In the genomic region with DNA sequence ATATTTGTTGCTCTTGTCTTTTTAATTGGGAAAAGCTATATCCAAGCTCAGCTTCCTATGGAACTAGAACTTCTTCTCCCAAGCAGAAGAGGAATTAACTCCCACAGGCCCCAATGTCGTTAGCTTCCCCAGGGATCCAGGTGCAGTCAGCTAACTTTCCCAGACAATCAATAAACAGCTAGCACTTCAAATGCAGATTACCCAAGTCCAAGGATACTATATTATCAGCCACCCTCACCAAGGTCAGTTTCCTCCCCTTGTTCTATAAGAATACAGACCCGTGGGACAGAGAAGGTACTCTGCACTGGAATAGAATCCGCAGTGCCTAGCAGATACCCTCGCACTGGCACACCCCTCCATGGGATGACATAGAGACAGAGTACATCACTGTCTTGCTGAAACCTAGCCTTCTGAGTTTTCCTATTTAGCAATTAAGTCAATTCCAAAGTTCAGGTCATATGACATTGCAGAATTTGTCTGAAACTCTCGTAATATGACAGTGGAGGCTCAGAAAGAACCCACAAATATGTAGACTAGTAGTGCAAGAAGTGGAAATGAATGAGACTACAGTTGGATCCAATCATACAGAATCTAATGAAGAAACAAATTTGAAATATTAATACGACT, we compare ENCODE assay signal across 1 cellular context.
TF ChIP-seq lines count a peak whose summit lies in the region.

No MANE protein-coding gene starts in this region.

TF ChIP-seq in WTC11, 78 proteins besides CTCF, POLR2A, EP300 and RAD21 (continued from another document):
- TF ChIP-seq, protein P1, sequence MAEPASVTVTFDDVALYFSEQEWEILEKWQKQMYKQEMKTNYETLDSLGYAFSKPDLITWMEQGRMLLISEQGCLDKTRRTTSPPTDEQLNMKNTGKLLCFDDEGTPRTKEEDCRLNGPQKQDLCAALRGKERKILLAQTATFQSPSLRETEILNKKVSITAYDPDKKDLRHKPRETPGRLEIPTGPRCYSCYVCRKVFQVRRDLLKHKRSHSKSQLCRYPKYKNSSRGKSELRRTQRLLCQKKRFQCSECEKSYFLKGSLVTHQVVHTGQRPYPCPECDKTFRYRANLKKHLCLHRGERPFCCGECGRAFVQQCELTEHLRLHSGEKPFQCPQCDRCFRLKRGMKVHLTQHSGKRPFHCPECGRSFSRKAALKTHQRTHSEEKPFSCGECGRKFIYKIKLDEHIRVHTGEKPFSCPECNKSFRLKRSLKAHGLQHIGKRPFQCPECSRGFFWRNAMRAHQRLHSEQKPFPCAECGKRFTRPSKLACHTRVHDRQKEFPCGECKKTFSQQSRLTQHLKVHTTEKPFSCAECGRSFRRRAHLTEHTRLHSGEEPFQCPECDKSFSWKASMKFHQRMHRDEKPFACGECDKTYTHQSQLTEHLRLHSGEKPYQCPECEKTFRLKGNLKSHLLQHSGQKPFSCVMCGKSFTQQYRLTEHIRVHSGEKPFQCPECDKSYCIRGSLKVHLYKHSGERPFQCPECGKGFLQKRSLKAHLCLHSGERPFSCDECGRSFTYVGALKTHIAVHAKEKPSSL (CRISPR knock-in tag; conservative IDR thresholded peaks at IDR 0.05), result no peak
